Comparison of ENCODE assay signal across 30 cellular contexts in genomic region chr14:55142466-55142865, GRCh38. TPM values are rescaled to one million over a fixed set of nuclear protein-coding genes. Genes with fewer than 3 reads are reported as not detected.
"Had no signal": no experiment of that assay in that cellular context is flagged by ENCODE, and none has a peak within 500 bp of the region (broad histone marks: within the 10 kb centered on the region; RNA-seq: fewer than 3 reads in every experiment).

No MANE protein-coding gene starts in this region.

- H3K9me3 Mint-ChIP-seq: activated CD4-positive, alpha-beta memory T cell treated with anti-CD3 and anti-CD28 coated beads, Interleukin-2, amount 10 ng/mL, durations not matched to agents 7 days and 5 days; activated naive CD4-positive, alpha-beta T cell treated with anti-CD3 and anti-CD28 coated beads for 36 hours; activated naive CD4-positive, alpha-beta T cell treated with anti-CD3 and anti-CD28 coated beads, Interleukin-2, amount 50 U/mL, for 72 hours; activated T-cell treated with anti-CD3 and anti-CD28 coated beads, Interleukin-2, amount 50 U/mL, for 24 hours had no signal

- DNase-seq: activated CD4-positive, alpha-beta memory T cell treated with anti-CD3 and anti-CD28 coated beads, Interleukin-2, amount 10 ng/mL, durations not matched to agents 7 days and 5 days; activated CD4-positive, alpha-beta T cell treated with anti-CD3 and anti-CD28 coated beads for 1 hour; activated CD4-positive, alpha-beta T cell treated with anti-CD3 and anti-CD28 coated beads for 48 hours; activated CD4-positive, CD25-positive, alpha-beta regulatory T cell; activated CD8-positive, alpha-beta memory T cell treated with anti-CD3 and anti-CD28 coated beads for 24 hours; activated gamma-delta T cell treated with Interleukin-2 at 50 U/mL for 16 hours; activated naive CD4-positive, alpha-beta T cell treated with anti-CD3 and anti-CD28 coated beads for 36 hours; activated T-cell treated with anti-CD3 and anti-CD28 coated beads, Interleukin-2, amount 50 U/mL, for 24 hours; adrenal gland; body of pancreas; Kasumi-1; KG1; MM.1S; MV-4-11; NCI-H1092; NCI-H1436 treated with DMSO at 0.1 percent for 48 hours; NCI-H1694 treated with DMSO at 0.1 percent for 48 hours; NCI-H2029 treated with DMSO at 0.1 percent for 48 hours; NCI-H2171; NCI-H226; NCI-H446 treated with DMSO at 0.1 percent for 48 hours; NCI-H524; SHP77; SJCRH30; T1000; WERI-Rb-1 had no signal

- ATAC-seq: activated naive CD4-positive, alpha-beta T cell treated with anti-CD3 and anti-CD28 coated beads, Interleukin-2, amount 50 U/mL, for 72 hours; body of pancreas; Panc1 had no signal

- H3K4me1 ChIP-seq: adrenal gland, SJCRH30 had no signal

- H3K27me3 Mint-ChIP-seq: activated CD4-positive, alpha-beta memory T cell treated with anti-CD3 and anti-CD28 coated beads, Interleukin-2, amount 10 ng/mL, durations not matched to agents 7 days and 5 days; activated T-cell treated with anti-CD3 and anti-CD28 coated beads, Interleukin-2, amount 50 U/mL, for 24 hours had no signal

- H3K4me3 Mint-ChIP-seq: activated CD4-positive, alpha-beta memory T cell treated with anti-CD3 and anti-CD28 coated beads, Interleukin-2, amount 10 ng/mL, durations not matched to agents 7 days and 5 days; activated naive CD4-positive, alpha-beta T cell treated with anti-CD3 and anti-CD28 coated beads for 36 hours; activated T-cell treated with anti-CD3 and anti-CD28 coated beads, Interleukin-2, amount 50 U/mL, for 24 hours had no signal

- H3K27ac ChIP-seq: adrenal gland, body of pancreas, breast epithelium, SJCRH30, SK-N-MC, WERI-Rb-1 had no signal

- H3K4me3 ChIP-seq: adrenal gland, body of pancreas, breast epithelium, SJCRH30, SK-N-MC had no signal

- H3K27me3 ChIP-seq: adrenal gland, body of pancreas, breast epithelium, SJCRH30 had no signal

- H3K9me3 ChIP-seq: adrenal gland, body of pancreas, breast epithelium, SJCRH30 had no signal

- H3K27ac Mint-ChIP-seq: activated CD4-positive, alpha-beta memory T cell treated with anti-CD3 and anti-CD28 coated beads, Interleukin-2, amount 10 ng/mL, durations not matched to agents 7 days and 5 days; activated naive CD4-positive, alpha-beta T cell treated with anti-CD3 and anti-CD28 coated beads for 36 hours; activated naive CD4-positive, alpha-beta T cell treated with anti-CD3 and anti-CD28 coated beads, Interleukin-2, amount 50 U/mL, for 72 hours; activated T-cell treated with anti-CD3 and anti-CD28 coated beads, Interleukin-2, amount 50 U/mL, for 24 hours had no signal

RNA-seq across cellular contexts. Expression of gene DLGAP5, which starts 48.9 kb away (rescaled TPM):
- total RNA-seq: body of pancreas had no signal
